Comparison of ENCODE assay signal across 11 cellular contexts in the genomic region with DNA sequence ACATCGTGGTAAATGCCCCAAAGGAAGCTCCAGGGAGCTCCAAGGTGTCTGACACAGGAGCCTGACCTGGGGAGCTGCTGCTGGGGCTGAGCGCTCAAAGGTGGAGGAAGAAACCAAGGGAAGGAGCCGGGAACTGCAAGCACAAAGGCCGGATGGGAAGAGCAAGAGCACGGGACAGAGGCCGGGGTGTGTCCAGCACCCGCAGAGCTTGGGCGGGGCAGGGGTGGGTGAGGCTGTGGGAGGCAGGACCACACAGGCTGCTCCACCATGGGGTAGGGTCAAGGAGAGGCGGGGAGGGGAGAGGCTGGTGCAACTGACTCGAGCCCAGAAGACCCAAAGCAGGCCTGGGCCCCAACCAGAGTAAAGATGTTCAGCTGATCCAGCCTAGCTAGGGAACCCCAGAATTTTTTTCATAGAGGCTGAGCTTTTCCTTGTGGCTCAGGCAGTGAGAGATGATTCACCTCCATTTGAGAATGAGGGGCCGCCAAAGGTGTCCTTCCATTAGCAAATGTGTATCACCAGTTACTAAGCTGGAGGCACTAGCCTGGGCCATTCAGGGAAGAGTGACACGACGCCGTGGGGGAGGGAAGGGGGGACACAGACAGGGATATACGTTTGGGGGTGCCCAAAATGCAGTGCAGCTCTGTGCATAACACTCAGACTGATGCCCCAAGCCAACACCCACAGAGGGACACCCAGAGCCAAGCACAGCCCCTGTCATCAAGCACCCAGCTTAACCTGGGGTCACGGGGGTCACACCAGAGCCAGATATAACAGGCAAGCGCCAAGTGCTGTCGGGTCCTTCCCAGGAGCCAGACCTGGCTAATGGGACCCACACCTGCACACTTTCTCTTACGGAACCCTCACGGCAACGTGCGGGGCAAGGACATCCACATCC. TPM values are rescaled to one million over a fixed set of nuclear protein-coding genes. Genes with fewer than 3 reads are reported as not detected.
DNase-seq lines count a peak whose midpoint lies in the region; ATAC-seq and TF ChIP-seq lines count a peak whose summit lies in the region.
"Had no signal": no experiment of that assay in that cellular context is flagged by ENCODE, and none has a peak within 500 bp of the region (broad histone marks: within the 10 kb centered on the region; RNA-seq: fewer than 3 reads in every experiment).

No MANE protein-coding gene starts in this region.

- in situ Hi-C loops in GM13976 (cut with MboI; ENCODE audit: low sequenced_read_pairs, unreplicated experiment): no loop called here

- ATAC-seq in upper lobe of right lung: peak; percentile 48
- no peak for ATAC-seq in GM21619 (IDR thresholded peaks at IDR 0.05; ENCODE audit: unreplicated experiment)

- H3K27ac ChIP-seq in epithelial cell of prostate: peak overlapping the region; percentile 38
- H3K27ac ChIP-seq in upper lobe of right lung: peak overlapping the region; percentile 60

- no peak for TF ChIP-seq CTCF in upper lobe of right lung (IDR thresholded peaks at IDR 0.05)
- no peak for TF ChIP-seq CTCF in GM13976 (IDR thresholded peaks at IDR 0.05; ENCODE audit: borderline replicate concordance, control extremely low read depth, extremely low read depth, insufficient read depth, missing control alignments)

- intact Hi-C loops in upper lobe of right lung (cut with DNase I): no loop called here

- H3K27me3 ChIP-seq in NT2/D1 (ENCODE audit: insufficient read depth, insufficient read length) (no peaks in the 10 kb centered on the region), upper lobe of right lung (no peaks in the 10 kb centered on the region)

- H3K4me1 ChIP-seq in NT2/D1 (ENCODE audit: insufficient read depth, insufficient read length) (peaks cover 28% of the 10 kb centered on the region), upper lobe of right lung (peaks cover 58% of the 10 kb centered on the region)
- H3K4me1 ChIP-seq: HAP-1 had no signal

- H3K9me3 ChIP-seq in NT2/D1 (ENCODE audit: insufficient read depth, low read length) (peaks cover 12% of the 10 kb centered on the region), upper lobe of right lung (no peaks in the 10 kb centered on the region)

- DNase-seq in NT2/D1 (ENCODE audit: low read depth, low spot score): no peak
- no peak for DNase-seq in epithelial cell of prostate (ENCODE audit: low read depth, low spot score)
- peak; percentile 58 for DNase-seq in myocyte (ENCODE audit: low read depth)
- DNase-seq in upper lobe of right lung: no peak
- no peak for DNase-seq in anterior cingulate cortex (lab: John Stamatoyannopoulos, UW)
- DNase-seq in GM13976 (ENCODE audit: low spot score): no peak
- DNase-seq: activated naive CD4-positive, alpha-beta T cell; DND-41 had no signal

- H3K36me3 ChIP-seq in NT2/D1 (ENCODE audit: insufficient read depth, insufficient read length, low read length): peaks cover 44% of the 10 kb centered on the region
- no peaks in the 10 kb centered on the region for H3K36me3 ChIP-seq in upper lobe of right lung

- H3K9ac ChIP-seq in NT2/D1 (ENCODE audit: insufficient read length, low read depth): peak overlapping the region; percentile 24

- H3K4me3 ChIP-seq in NT2/D1 (ENCODE audit: insufficient read length, low read depth) (no peak overlapping the region), upper lobe of right lung (no peak overlapping the region)
- H3K4me3 ChIP-seq: HAP-1 had no signal

RNA-seq across cellular contexts. Expression of gene TLDC2, which starts 21.3 kb away (rescaled TPM):
- not detected in 2 replicates for total RNA-seq in myocyte
- polyA plus RNA-seq in myocyte (2012): 0.18 TPM
- total RNA-seq in upper lobe of right lung: 1.6 TPM
- total RNA-seq: OCI-LY7 had no signal
